ENCODE assay signal across 9 cellular contexts in the genomic region with DNA sequence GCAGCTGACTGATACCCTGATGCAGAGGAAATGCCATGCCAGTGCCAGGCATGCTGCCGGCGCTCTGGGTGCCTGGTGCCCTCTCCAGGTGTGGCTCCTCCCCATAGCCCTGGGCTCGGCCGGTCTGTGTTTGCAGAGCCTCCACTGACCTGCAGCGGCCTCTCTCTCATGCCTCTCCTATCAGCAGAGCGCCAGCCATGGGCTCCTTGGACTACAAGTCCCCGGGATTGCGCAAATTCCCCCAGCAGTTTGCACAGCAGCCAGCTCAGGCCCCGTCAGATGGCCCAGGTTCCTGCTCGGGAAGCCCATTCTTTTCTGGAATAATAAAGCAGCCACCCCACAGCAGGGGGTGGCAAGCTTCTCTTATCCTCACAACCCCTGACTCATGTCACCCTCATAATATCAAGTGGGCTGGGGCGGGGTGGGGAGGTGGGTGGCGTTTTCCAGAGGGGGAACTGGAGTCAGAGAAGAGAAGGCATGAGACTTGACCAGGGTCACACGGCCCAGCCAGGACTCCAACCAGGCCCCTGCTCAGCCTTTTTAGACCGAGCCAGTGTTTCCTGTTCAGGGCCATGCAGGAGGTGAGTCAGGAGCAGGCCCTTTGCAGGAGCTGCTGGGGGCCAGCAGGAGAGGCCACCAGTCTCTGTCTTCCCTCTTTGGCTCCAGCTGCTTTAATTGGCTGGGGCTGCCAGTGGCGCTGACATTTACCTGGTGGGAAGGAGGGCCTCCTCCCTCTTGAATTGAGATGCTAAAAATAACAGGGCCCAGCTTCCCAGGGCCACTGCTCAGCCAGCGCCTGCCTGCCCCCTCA. TPM values are rescaled to one million over a fixed set of nuclear protein-coding genes. Genes with fewer than 3 reads are reported as not detected.
DNase-seq lines count a peak whose midpoint lies in the region; ATAC-seq and TF ChIP-seq lines count a peak whose summit lies in the region.
"Had no signal": no experiment of that assay in that cellular context is flagged by ENCODE, and none has a peak within 500 bp of the region (broad histone marks: within the 10 kb centered on the region; RNA-seq: fewer than 3 reads in every experiment).

No MANE protein-coding gene starts in this region.

- no peak for TF ChIP-seq POLR2A in ovary (IDR thresholded peaks at IDR 0.05)

- no peak for TF ChIP-seq CTCF in ovary (IDR thresholded peaks at IDR 0.05)

- H3K9me3 ChIP-seq in ovary = no peaks in the 10 kb centered on the region

- no peak overlapping the region for H3K4me3 ChIP-seq in ovary

- WGBS in ovary, 3 donors = 44 to 53% (median 49%) methylated on average over 16 of the region's 16 CpGs

- H3K27me3 ChIP-seq in ovary = no peaks in the 10 kb centered on the region

- H3K27ac ChIP-seq in ovary = peak overlapping the region in 1 of 2 donors; percentile 25

- intact Hi-C loops in ovary (cut with DNase I) = no loop called here

- DNase-seq in DMS53 treated with DMSO at 0.1 percent for 48 hours (lab: John Stamatoyannopoulos, UW; ENCODE audit: unreplicated experiment) (peak; percentile 2), NCI-H460 (ENCODE audit: extremely low read depth, low read depth) (peak; percentile 26), ovary (peak; percentile 65 to 82 (median 81)), cortex of kidney (lab: John Stamatoyannopoulos, UW) (no peak), SK-N-DZ (ENCODE audit: low spot score) (no peak)
- no peak for DNase-seq in activated CD8-positive, alpha-beta memory T cell treated with anti-CD3 and anti-CD28 coated beads, Interleukin-2, amount 50 U/mL, for 4 hours
- DNase-seq: activated CD4-positive, alpha-beta T cell treated with anti-CD3 and anti-CD28 coated beads for 48 hours had no signal

- H3K36me3 ChIP-seq in ovary = no peaks in the 10 kb centered on the region

- ATAC-seq in esophagus mucosa = peak; percentile 41
- no peak for ATAC-seq in HG03045 (IDR thresholded peaks at IDR 0.05; ENCODE audit: unreplicated experiment)

- no peak for TF ChIP-seq EP300 in ovary (IDR thresholded peaks at IDR 0.05)

- H3K4me1 ChIP-seq in ovary (ENCODE audit: insufficient read depth) = peaks cover 38% of the 10 kb centered on the region

RNA-seq across cellular contexts. Expression of a gene that starts 58.6 kb away (rescaled TPM):
- 33.8 and 37.6 TPM in 2 replicates for total RNA-seq in NCI-H460 (2014; rRNA removed; shearing (Covaris generic))
- 14.5 and 22.3 TPM in 2 replicates for polyA plus RNA-seq in NCI-H460 (2014; cell fraction: nucleus; rRNA removed)
- total RNA-seq in esophagus mucosa (43.8 TPM), ovary (100 to 1,000 TPM in 2 of 7 donors, 10 to 100 TPM in 5; 30.3 to 117 (median 86.3) TPM)
- polyA plus RNA-seq in ovary = 10 to 100 TPM; 36.5 to 40.3 TPM
- 59.1 and 66.8 TPM in 2 replicates for polyA plus RNA-seq in SK-N-DZ (2014; cell fraction: cytosol; rRNA removed)
- 30.6 and 71.5 TPM in 2 replicates for polyA plus RNA-seq in SK-N-DZ (2014; cell fraction: nucleus; rRNA removed)

Comparison
In these comparisons a context has a peak if more than half of its experiments do, and no peak if none do; other contexts are left out.
1. DNase-seq: peak in DMS53 treated with DMSO at 0.1 percent for 48 hours (single experiment), NCI-H460 (single experiment) and ovary (5 of 5); none in cortex of kidney (single experiment), activated CD8-positive, alpha-beta memory T cell treated with anti-CD3 and anti-CD28 coated beads, Interleukin-2, amount 50 U/mL, for 4 hours (single experiment) and SK-N-DZ (single experiment).